18 cellular contexts compared by ENCODE assay signal in genomic region chr1:174008979-174009378, GRCh38. TPM values are rescaled to one million over a fixed set of nuclear protein-coding genes. Genes with fewer than 3 reads are reported as not detected.
DNase-seq lines count a peak whose midpoint lies in the region; ATAC-seq, FAIRE-seq and TF ChIP-seq lines count a peak whose summit lies in the region.
"Had no signal": no experiment of that assay in that cellular context is flagged by ENCODE, and none has a peak within 500 bp of the region (broad histone marks: within the 10 kb centered on the region; RNA-seq: fewer than 3 reads in every experiment).

No MANE protein-coding gene starts in this region.

- H3K27me3 ChIP-seq in endothelial cell of umbilical vein (ENCODE audit: control insufficient read depth in 2 of 2, insufficient read depth in 2 of 2, low read length in 2 of 2) (no peaks in the 10 kb centered on the region), gastrocnemius medialis (no peaks in the 10 kb centered on the region), stomach (no peaks in the 10 kb centered on the region)
- H3K27me3 ChIP-seq: suprapubic skin had no signal

- no peak overlapping the region for H3K27ac ChIP-seq in endothelial cell of umbilical vein (ENCODE audit: insufficient read depth, low read depth, low read length)
- H3K27ac ChIP-seq in gastrocnemius medialis: peak overlapping the region; percentile 47 to 84 (median 58)
- H3K27ac ChIP-seq in stomach: peak overlapping the region in 1 of 5 donors; percentile 45
- H3K27ac ChIP-seq: suprapubic skin had no signal

- DNase-seq in GM19239 (ENCODE audit: insufficient read length, low spot score) (no peak), NOMO-1 treated with dmso at 0.1 percent for 144 hours (lab: John Stamatoyannopoulos, UW; ENCODE audit: unreplicated experiment) (peak; percentile 47), endothelial cell of umbilical vein (ENCODE audit: low read depth, low spot score) (no peak), gastrocnemius medialis (no peak), EL (no peak), NCI-H69 (lab: John Stamatoyannopoulos, UW) (no peak), stomach (no peak)
- DNase-seq: activated naive CD8-positive, alpha-beta T cell treated with anti-CD3 and anti-CD28 coated beads, Interleukin-2, amount 50 U/mL, for 24 hours; activated T-cell treated with anti-CD3 and anti-CD28 coated beads for 4 hours; CD4-positive, CD25-positive, alpha-beta regulatory T cell; NCI-H1417 treated with DMSO at 0.1 percent for 48 hours; NCI-H446; posterior cingulate gyrus; T-helper 1 cell had no signal

- WGBS in stomach, 5 donors: 49 to 69% (median 59%) methylated on average over 1 of the region's 1 CpG

- H3K9ac ChIP-seq in endothelial cell of umbilical vein (replicated peaks; ENCODE audit: extremely low read depth, insufficient read depth, low read length): no peak overlapping the region

- TF ChIP-seq POLR2A in endothelial cell of umbilical vein (IDR thresholded peaks at IDR 0.05; ENCODE audit: low read depth, low read length): no peak
- TF ChIP-seq POLR2A in gastrocnemius medialis (IDR thresholded peaks at IDR 0.05): no peak
- TF ChIP-seq POLR2A in stomach (IDR thresholded peaks at IDR 0.05): no peak

- no peak overlapping the region for H2AFZ ChIP-seq in endothelial cell of umbilical vein (ENCODE audit: low read depth, low read length)

- no peak for ATAC-seq in gastrocnemius medialis
- ATAC-seq: activated CD4-positive, CD25-positive, alpha-beta regulatory T cell treated with anti-CD3 and anti-CD28 coated beads, Interleukin-2, amount 50 U/mL, for 24 hours; activated naive CD8-positive, alpha-beta T cell treated with anti-CD3 and anti-CD28 coated beads, Interleukin-2, amount 50 U/mL, for 24 hours had no signal

- in situ Hi-C loops in gastrocnemius medialis (cut with MboI; ENCODE audit: low sequenced_read_pairs in 4 of 4): no loop called here

- no peak for TF ChIP-seq CTCF in endothelial cell of umbilical vein (IDR thresholded peaks at IDR 0.05; ENCODE audit: extremely low read depth in 1 of 2, insufficient read depth in 1 of 2, low read depth in 1 of 2, low read length in 2 of 2)
- no peak for TF ChIP-seq CTCF in gastrocnemius medialis (IDR thresholded peaks at IDR 0.05 in 4 of 5, conservative IDR thresholded peaks at IDR 0.05 in 1 of 5)
- no peak for TF ChIP-seq CTCF in stomach (IDR thresholded peaks at IDR 0.05)

- no peak overlapping the region for H3K4me2 ChIP-seq in endothelial cell of umbilical vein (ENCODE audit: insufficient read depth, low read length)

- intact Hi-C loops in endothelial cell of umbilical vein (cut with micrococcal nuclease) (no loop called here), gastrocnemius medialis (cut with DNase I; ENCODE audit: low total_unique reads) (loop anchor here (5.0 to 10.0 kb wide), 2 partner anchors 142 to 1864 kb away; partner anchors contain the start of genes GAS5 and ZBTB37), stomach (cut with DNase I; ENCODE audit: low total_unique reads) (no loop called here)

- H3K36me3 ChIP-seq in endothelial cell of umbilical vein (ENCODE audit: control insufficient read depth in 2 of 2, extremely low read depth in 1 of 2, insufficient read depth in 2 of 2, low read length in 2 of 2) (no peaks in the 10 kb centered on the region), gastrocnemius medialis (no peaks in the 10 kb centered on the region), stomach (peaks cover 0 to 5% (median 0%) of the 10 kb centered on the region in 4 donors)
- H3K36me3 ChIP-seq: suprapubic skin had no signal

- FAIRE-seq in GM19239 (lab: Jason Lieb, UNC) (peak; percentile 39), endothelial cell of umbilical vein (lab: Jason Lieb, UNC) (peak; percentile 24)
- FAIRE-seq: H1, islet of Langerhans had no signal

- CTCF ChIA-PET in endothelial cell of umbilical vein (lab: Charles Lee): no interaction called here

- H3K4me3 ChIP-seq in endothelial cell of umbilical vein (replicated peaks in 1 of 3; ENCODE audit: insufficient read depth in 1 of 3, low read depth in 1 of 3, low read length in 3 of 3): no peak overlapping the region
- no peak overlapping the region for H3K4me3 ChIP-seq in gastrocnemius medialis
- no peak overlapping the region for H3K4me3 ChIP-seq in stomach
- H3K4me3 ChIP-seq: suprapubic skin had no signal

- H3K9me3 ChIP-seq in endothelial cell of umbilical vein (replicated peaks; ENCODE audit: control insufficient read depth, insufficient read depth, low read length) (no peaks in the 10 kb centered on the region), gastrocnemius medialis (no peaks in the 10 kb centered on the region), stomach (no peaks in the 10 kb centered on the region)
- H3K9me3 ChIP-seq: suprapubic skin had no signal

- dilution Hi-C loops in endothelial cell of umbilical vein (cut with MboI; ENCODE audit: extremely low pct_ligation_motif_present, low sequenced_read_pairs): no loop called here

- H3K9me1 ChIP-seq in endothelial cell of umbilical vein (replicated peaks; ENCODE audit: control insufficient read depth, extremely low read depth, insufficient read depth, low read length): no peaks in the 10 kb centered on the region

- POLR2A ChIA-PET in endothelial cell of umbilical vein (lab: Charles Lee): no interaction called here

- no TSS peak for BruUV-seq in endothelial cell of umbilical vein (replicated peaks; lab: Mats Ljungman, UMichigan)

- H4K20me1 ChIP-seq in endothelial cell of umbilical vein (replicated peaks; ENCODE audit: control insufficient read depth, extremely low read depth, insufficient read depth, low read length): peaks cover 12% of the 10 kb centered on the region

- H3K79me2 ChIP-seq in endothelial cell of umbilical vein (ENCODE audit: control insufficient read depth, insufficient read depth, low read length): peaks cover 91% of the 10 kb centered on the region

- H3K4me1 ChIP-seq in endothelial cell of umbilical vein (ENCODE audit: control insufficient read depth, extremely low read depth, insufficient read depth, low read length) (no peaks in the 10 kb centered on the region), gastrocnemius medialis (peaks cover 59 to 72% of the 10 kb centered on the region in 2 donors), stomach (peaks cover 3 to 65% (median 36%) of the 10 kb centered on the region in 4 donors)

- no peak for TF ChIP-seq EP300 in stomach (IDR thresholded peaks at IDR 0.05)

TF ChIP-seq in endothelial cell of umbilical vein, 7 proteins besides CTCF, POLR2A, EP300 and RAD21:
- no peak for TF ChIP-seq EZH2 (IDR thresholded peaks at IDR 0.05; ENCODE audit: borderline replicate concordance, low read depth, low read length, severe bottlenecking)
- TF ChIP-seq JUN (IDR thresholded peaks at IDR 0.05; ENCODE audit: borderline replicate concordance, insufficient read depth, insufficient read length, low read depth): no peak
- TF ChIP-seq GATA2 (IDR thresholded peaks at IDR 0.05; ENCODE audit: insufficient read depth, insufficient read length, low read depth, low read length): no peak
- no peak for TF ChIP-seq POLR2AphosphoS5 (IDR thresholded peaks at IDR 0.05; ENCODE audit: insufficient read depth, low read depth, low read length)
- TF ChIP-seq FOS (IDR thresholded peaks at IDR 0.05; ENCODE audit: borderline replicate concordance, insufficient read depth, low read length): no peak
- no peak for TF ChIP-seq MYC (IDR thresholded peaks at IDR 0.05; ENCODE audit: low read depth, low read length)
- TF ChIP-seq MAX (IDR thresholded peaks at IDR 0.05; ENCODE audit: insufficient read depth, insufficient read length): no peak

RNA-seq across cellular contexts. Expression of gene RC3H1, which starts 13.2 kb away (rescaled TPM):
- total RNA-seq in endothelial cell of umbilical vein (30.0 and 41.4 TPM in 2 replicates), gastrocnemius medialis (10 to 100 TPM; 17.6 to 88.9 (median 37.8) TPM), stomach (10 to 100 TPM in 4 of 5 donors, 1 to 10 TPM in 1; 7.2 to 49.0 (median 17.0) TPM)
- polyA plus RNA-seq in endothelial cell of umbilical vein (7.0 and 7.9 TPM in 2 replicates), stomach (1 to 10 TPM; 2.9 to 4.0 (median 3.0) TPM)
- polyA plus RNA-seq in endothelial cell of umbilical vein (2011; cell fraction: cytosol; rRNA removed): 6.6 and 7.5 TPM in 2 replicates
- polyA plus RNA-seq in endothelial cell of umbilical vein (2011; cell fraction: nucleus; rRNA removed): 20.5 and 24.2 TPM in 2 replicates
- polyA plus RNA-seq in endothelial cell of umbilical vein (2012): 2.9 and 5.0 TPM in 2 replicates
- polyA minus RNA-seq in endothelial cell of umbilical vein: 78.9 and 80.7 TPM in 2 replicates
- 40.6 TPM for polyA minus RNA-seq in endothelial cell of umbilical vein (2011; cell fraction: cytosol; rRNA and poly(A)+ RNA removed)
- 73.8 and 115 TPM in 2 replicates for polyA minus RNA-seq in endothelial cell of umbilical vein (2011; cell fraction: nucleus; rRNA and poly(A)+ RNA removed)
